24 cellular contexts compared by ENCODE assay signal in the genomic region with DNA sequence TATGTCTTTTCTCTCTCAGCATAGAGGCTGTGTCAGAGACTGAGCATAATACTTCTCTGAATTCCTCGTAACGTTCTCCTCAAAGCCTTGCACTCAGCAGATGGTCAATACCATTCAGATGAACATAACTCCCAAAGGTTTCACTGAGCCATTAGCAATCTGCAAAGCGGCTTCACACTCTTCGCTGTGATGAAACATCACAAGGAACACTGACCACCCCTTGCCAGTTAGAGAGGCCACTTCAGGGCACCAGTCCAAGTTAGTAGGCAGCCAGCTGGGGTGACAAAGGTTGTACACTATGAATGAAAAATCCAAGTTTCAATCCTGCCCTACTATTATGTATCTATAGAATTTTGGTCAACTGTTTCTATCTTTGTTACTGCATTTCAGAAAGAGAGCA. TPM values are rescaled to one million over a fixed set of nuclear protein-coding genes. Genes with fewer than 3 reads are reported as not detected.
DNase-seq lines count a peak whose midpoint lies in the region; ATAC-seq and TF ChIP-seq lines count a peak whose summit lies in the region.
"Had no signal": no experiment of that assay in that cellular context is flagged by ENCODE, and none has a peak within 500 bp of the region (broad histone marks: within the 10 kb centered on the region; RNA-seq: fewer than 3 reads in every experiment).

No MANE protein-coding gene starts in this region.

- peaks cover 50% of the 10 kb centered on the region for H3K4me1 ChIP-seq in psoas muscle
- H3K4me1 ChIP-seq: A549 had no signal

- TF ChIP-seq POLR2A in erythroblast (IDR thresholded peaks at IDR 0.05; ENCODE audit: low read length) = no peak

- no peak for TF ChIP-seq CTCF in psoas muscle (IDR thresholded peaks at IDR 0.05)

- H3K9me3 ChIP-seq in psoas muscle = no peaks in the 10 kb centered on the region
- H3K9me3 ChIP-seq: A549, Caco-2, MG63 had no signal

- ATAC-seq in Right ventricle myocardium superior (ENCODE audit: poor library complexity) (peak; percentile 34), psoas muscle (peak; percentile 15 to 66 (median 53)), HG02973 (IDR thresholded peaks at IDR 0.05; ENCODE audit: unreplicated experiment) (no peak), GM19397 (IDR thresholded peaks at IDR 0.05; ENCODE audit: unreplicated experiment) (no peak)
- ATAC-seq: A549, HepG2 had no signal

- intact Hi-C loops in Right ventricle myocardium superior (cut with DNase I) (no loop called here), cardiac septum (cut with DNase I) (no loop called here), psoas muscle (cut with DNase I) (no loop called here)

- H3K36me3 ChIP-seq in psoas muscle (ENCODE audit: insufficient read depth in 1 of 2, low read depth in 1 of 2) = peaks cover 0 to 5% of the 10 kb centered on the region in 2 donors
- H3K36me3 ChIP-seq: MG63 had no signal

- DNase-seq in Right ventricle myocardium superior (no peak), cardiac septum (ENCODE audit: low spot score) (no peak), erythroblast (lab: John Stamatoyannopoulos, UW) (peak; percentile 26 to 35), psoas muscle (peak; percentile 33 to 59), H4 (ENCODE audit: low spot score) (no peak)
- DNase-seq: AML-193; Caco-2; CD4-positive, alpha-beta memory T cell; DMS79 treated with DMSO at 0.1 percent for 48 hours; GF-D8; MG63; NCI-H1105 treated with DMSO at 0.1 percent for 48 hours; NCI-H146; NCI-H1930; NCI-H2107; NCI-H446; NCI-H524 treated with DMSO at 0.1 percent for 48 hours; NCI-H82; RPMI8226; SHP77 treated with DMSO at 0.1 percent for 48 hours had no signal

- peak overlapping the region; percentile 21 for H3K27ac ChIP-seq in psoas muscle
- H3K27ac ChIP-seq: A549 had no signal

- WGBS in psoas muscle, 3 donors = 42 to 64% (median 48%) methylated on average over 4 of the region's 4 CpGs

- H3K4me3 ChIP-seq in psoas muscle = no peak overlapping the region
- H3K4me3 ChIP-seq: A549, MG63 had no signal

- H3K27me3 ChIP-seq in psoas muscle (ENCODE audit: insufficient read depth in 3 of 3, low read length in 2 of 3) = no peaks in the 10 kb centered on the region

RNA-seq across cellular contexts. Expression of a gene that starts 30.2 kb away (rescaled TPM):
- total RNA-seq in Right ventricle myocardium superior = 12.0 TPM
- 5.7 TPM for total RNA-seq in cardiac septum
- total RNA-seq in psoas muscle = 100 to 1,000 TPM in 1 of 4 donors, 10 to 100 TPM in 3; 37.4 to 147 (median 77.1) TPM
- 10 to 100 TPM in 1 of 3 donors, 1 to 10 TPM in 2; 4.8 to 18.2 (median 6.2) TPM for polyA plus RNA-seq in psoas muscle
- total RNA-seq in H4 (2014; rRNA removed; shearing (Covaris generic)) = 6.3 and 6.9 TPM in 2 replicates
- total RNA-seq: CD4-positive, alpha-beta memory T cell had no signal
- polyA plus RNA-seq: CD4-positive, alpha-beta memory T cell had no signal

Comparison
In these comparisons a context has a peak if more than half of its experiments do, and no peak if none do; other contexts are left out.
1. ATAC-seq: peak in Right ventricle myocardium superior (single experiment) and psoas muscle (4 of 4); none in HG02973 (single experiment) and GM19397 (single experiment).
2. DNase-seq: peak in erythroblast (2 of 2) and psoas muscle (2 of 2); none in Right ventricle myocardium superior (single experiment), cardiac septum (single experiment) and H4 (single experiment).